ENCODE assay signal across 8 cellular contexts in genomic region chrX:41923925-41924693, GRCh38. TPM values are rescaled to one million over a fixed set of nuclear protein-coding genes. Genes with fewer than 3 reads are reported as not detected.
DNase-seq lines count a peak whose midpoint lies in the region; ATAC-seq and TF ChIP-seq lines count a peak whose summit lies in the region.

No MANE protein-coding gene starts in this region.

- H3K27ac ChIP-seq in foreskin keratinocyte = peak overlapping the region; percentile 44
- H3K27ac ChIP-seq in neural progenitor cell = peak overlapping the region; percentile 27

- no peaks in the 10 kb centered on the region for H3K27me3 ChIP-seq in foreskin keratinocyte
- H3K27me3 ChIP-seq in neural progenitor cell = no peaks in the 10 kb centered on the region

- H3K4me1 ChIP-seq in foreskin keratinocyte (peaks cover 4% of the 10 kb centered on the region), neural progenitor cell (peaks cover 12% of the 10 kb centered on the region)

- H3K27ac Mint-ChIP-seq in neural progenitor cell = peak overlapping the region; percentile 51

- peaks cover 2% of the 10 kb centered on the region for H3K27me3 Mint-ChIP-seq in neural progenitor cell (ENCODE audit: insufficient read depth, low read depth)

- peak; percentile 21 for ATAC-seq in GM18867 (IDR thresholded peaks at IDR 0.05; ENCODE audit: unreplicated experiment)
- ATAC-seq in foreskin keratinocyte = peak; percentile 33
- no peak for ATAC-seq in GM18909 (IDR thresholded peaks at IDR 0.05; ENCODE audit: poor library complexity, unreplicated experiment)
- no peak for ATAC-seq in HG03571 (IDR thresholded peaks at IDR 0.05; ENCODE audit: unreplicated experiment)

- H3F3A ChIP-seq in neural progenitor cell (ENCODE audit: low read depth) = no peaks in the 10 kb centered on the region

- peak overlapping the region; percentile 33 for H3K9ac ChIP-seq in neural progenitor cell

- H3K4me1 Mint-ChIP-seq in neural progenitor cell = peaks cover 3% of the 10 kb centered on the region

- H3K36me3 ChIP-seq in neural progenitor cell = no peaks in the 10 kb centered on the region

- peak overlapping the region; percentile 93 for H2AFZ ChIP-seq in neural progenitor cell (replicated peaks)

- TF ChIP-seq CTCF in foreskin keratinocyte (conservative IDR thresholded peaks at IDR 0.05) = peak; percentile 39
- TF ChIP-seq CTCF in neural progenitor cell (IDR thresholded peaks at IDR 0.05) = no peak

- H3K9me3 ChIP-seq in neural progenitor cell (ENCODE audit: low read depth) = no peaks in the 10 kb centered on the region

- DNase-seq in A172 (ENCODE audit: low spot score) = peak; percentile 37
- peak; percentile 64 for DNase-seq in NCI-H510A treated with DMSO at 0.1 percent for 48 hours (lab: John Stamatoyannopoulos, UW)
- DNase-seq in activated effector memory CD4-positive, alpha-beta T cell treated with Interleukin-2 at 50 U/mL for 16 hours = peak; percentile 8
- DNase-seq in foreskin keratinocyte = peak; percentile 34 to 54
- DNase-seq in neural progenitor cell (ENCODE audit: low spot score) = peak; percentile 8

- H3K36me3 Mint-ChIP-seq in neural progenitor cell = no peaks in the 10 kb centered on the region

- H3K4me2 ChIP-seq in neural progenitor cell = peak overlapping the region; percentile 76

- H3K4me3 Mint-ChIP-seq in neural progenitor cell = peak overlapping the region; percentile 91

- H4K20me1 ChIP-seq in neural progenitor cell (ENCODE audit: low read depth) = peaks cover 19% of the 10 kb centered on the region

- H3K9me3 Mint-ChIP-seq in neural progenitor cell = peaks cover 7% of the 10 kb centered on the region

- peaks cover 37% of the 10 kb centered on the region for H3K79me2 ChIP-seq in neural progenitor cell (ENCODE audit: low read depth)

- peak overlapping the region; percentile 68 for H3K4me3 ChIP-seq in neural progenitor cell

RNA-seq across cellular contexts. Expression of gene CASK, which starts 0.8 kb away (rescaled TPM):
- total RNA-seq in A172 (2014; rRNA removed; shearing (Covaris generic)) = 18.3 and 28.6 TPM in 2 replicates
- total RNA-seq in foreskin keratinocyte (23.2 and 23.4 TPM in 2 replicates), neural progenitor cell (ENCODE audit: low replicate concordance) (64.5 and 85.4 TPM in 2 replicates)
- 7.3 and 7.8 TPM in 2 replicates for polyA plus RNA-seq in foreskin keratinocyte

Comparison
In these comparisons a context has a peak if more than half of its experiments do, and no peak if none do; other contexts are left out.
1. DNase-seq: peak in every context shown above with its lines; median percentile 64 in NCI-H510A treated with DMSO at 0.1 percent for 48 hours; 44 in foreskin keratinocyte; 37 in A172; 8 in activated effector memory CD4-positive, alpha-beta T cell treated with Interleukin-2 at 50 U/mL for 16 hours; 8 in neural progenitor cell.
2. ATAC-seq: peak in GM18867 (single experiment) and foreskin keratinocyte (single experiment); none in GM18909 (single experiment) and HG03571 (single experiment).